Comparison of ENCODE assay signal across 7 cellular contexts in genomic region chr13:89965252-89965651, GRCh38.
"Had no signal": no experiment of that assay in that cellular context is flagged by ENCODE, and none has a peak within 500 bp of the region (broad histone marks: within the 10 kb centered on the region; RNA-seq: fewer than 3 reads in every experiment).

No MANE protein-coding gene starts in this region.

- DNase-seq: GDM1, GF-D8 had no signal

- FAIRE-seq: GM12878, GM12891, GM12892, GM18507, GM19239 had no signal

- H3K4me3 ChIP-seq: GM12878 had no signal

- ATAC-seq: GM12878 had no signal
